ENCODE assay signal across 25 cellular contexts in the genomic region with DNA sequence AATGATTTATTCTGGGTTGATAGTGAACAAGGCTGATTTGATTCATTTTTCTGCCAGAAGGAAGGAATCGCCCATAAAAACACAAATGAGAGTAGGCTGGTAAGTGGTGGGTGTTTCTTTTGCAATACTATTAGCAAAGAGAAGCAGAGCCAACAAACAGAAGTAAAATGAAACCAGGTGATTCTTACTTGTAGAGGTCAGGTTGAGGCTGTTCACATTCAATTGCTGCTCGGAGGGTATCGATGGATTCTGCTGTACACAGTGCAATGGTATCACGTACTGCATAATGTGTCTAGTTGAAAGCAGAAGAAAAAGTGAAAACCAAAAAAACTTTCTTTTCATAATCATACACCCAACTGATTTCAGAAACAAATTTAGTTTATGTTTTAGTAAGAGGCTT.
"Had no signal": no experiment of that assay in that cellular context is flagged by ENCODE, and none has a peak within 500 bp of the region (broad histone marks: within the 10 kb centered on the region; RNA-seq: fewer than 3 reads in every experiment).

No MANE protein-coding gene starts in this region.

- H3K4me3 ChIP-seq: colonic mucosa, coronary artery, dorsolateral prefrontal cortex, esophagus muscularis mucosa, esophagus squamous epithelium, gastrocnemius medialis, gastroesophageal sphincter, heart left ventricle, heart right ventricle had no signal

- H3K36me3 ChIP-seq: colonic mucosa, gastrocnemius medialis had no signal

- H3K4me1 Mint-ChIP-seq: endodermal cell had no signal

- H3K27me3 Mint-ChIP-seq: dendritic cell treated with granulocyte-macrophage colony-stimulating factor and Interleukin-4, amounts not matched to agents 40 ng/mL and 50 ng/mL, for 4 days; effector memory CD8-positive, alpha-beta T cell had no signal

- H3K27me3 ChIP-seq: colonic mucosa, esophagus muscularis mucosa, esophagus squamous epithelium, foreskin keratinocyte, gastrocnemius medialis, gastroesophageal sphincter, heart left ventricle, heart right ventricle had no signal

- H3K27ac Mint-ChIP-seq: dendritic cell treated with granulocyte-macrophage colony-stimulating factor and Interleukin-4, amounts not matched to agents 40 ng/mL and 50 ng/mL, for 4 days; effector memory CD8-positive, alpha-beta T cell; endodermal cell had no signal

- ATAC-seq: effector memory CD8-positive, alpha-beta T cell; esophagus mucosa; foreskin keratinocyte; gastrocnemius medialis; gastroesophageal sphincter; heart left ventricle; heart right ventricle had no signal

- DNase-seq: colonic mucosa; cortex of kidney; dermis blood vessel endothelial cell; dorsolateral prefrontal cortex; effector CD4-positive, alpha-beta T cell; effector CD8-positive, alpha-beta T cell; effector memory CD4-positive, alpha-beta T cell; effector memory CD8-positive, alpha-beta T cell; endodermal cell; erythroblast; esophagus squamous epithelium; foreskin fibroblast; foreskin keratinocyte; foreskin melanocyte; gastrocnemius medialis; glutamatergic neuron; head of caudate nucleus; heart left ventricle; heart right ventricle had no signal

- H3K9me3 Mint-ChIP-seq: dendritic cell treated with granulocyte-macrophage colony-stimulating factor and Interleukin-4, amounts not matched to agents 40 ng/mL and 50 ng/mL, for 4 days; effector memory CD8-positive, alpha-beta T cell; endodermal cell had no signal

- H3K27ac ChIP-seq: colonic mucosa, coronary artery, dorsolateral prefrontal cortex, epithelial cell of prostate, esophagus muscularis mucosa, esophagus squamous epithelium, foreskin keratinocyte, gastrocnemius medialis, gastroesophageal sphincter, heart left ventricle, heart right ventricle had no signal

- H3K4me3 Mint-ChIP-seq: dendritic cell treated with granulocyte-macrophage colony-stimulating factor and Interleukin-4, amounts not matched to agents 40 ng/mL and 50 ng/mL, for 4 days; effector memory CD8-positive, alpha-beta T cell; endodermal cell had no signal
